11 cellular contexts compared by ENCODE assay signal in the genomic region with DNA sequence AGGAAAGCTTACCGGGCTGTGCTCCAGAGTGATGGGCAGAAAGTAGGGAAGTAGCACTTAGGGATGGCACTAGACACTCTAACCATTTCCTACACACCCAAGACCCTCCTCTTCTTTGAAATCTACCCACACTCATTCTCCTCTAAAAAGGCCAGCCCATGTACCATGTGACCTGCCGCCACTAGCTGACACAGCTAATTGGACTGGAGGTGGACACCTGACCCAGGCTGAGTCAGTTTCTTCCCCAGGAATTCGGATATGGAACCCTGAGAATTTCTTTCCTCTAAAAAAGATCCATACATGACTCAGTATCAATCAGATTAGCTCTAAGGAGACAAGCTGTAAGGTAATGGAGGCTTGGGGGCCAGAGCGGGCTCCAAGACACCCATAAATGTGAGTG.
"Had no signal": no experiment of that assay in that cellular context is flagged by ENCODE, and none has a peak within 500 bp of the region (broad histone marks: within the 10 kb centered on the region; RNA-seq: fewer than 3 reads in every experiment).

No MANE protein-coding gene starts in this region.

- H3K4me3 ChIP-seq: GM23338 had no signal

- ATAC-seq: GM23338, HCT116, HepG2 had no signal

- DNase-seq: H9, HFFc6, Karpas-422, KBM-7 had no signal

- H3K4me2 ChIP-seq: GM23338, KMS-11 had no signal

- H3K27ac ChIP-seq: HL-60, KMS-11 had no signal

- FAIRE-seq: H1, H54, HepG2 had no signal

- H3K9ac ChIP-seq: KMS-11 had no signal
